ENCODE assay signal across 23 cellular contexts in genomic region chr13:76713280-76713679, GRCh38.
"Had no signal": no experiment of that assay in that cellular context is flagged by ENCODE, and none has a peak within 500 bp of the region (broad histone marks: within the 10 kb centered on the region; RNA-seq: fewer than 3 reads in every experiment).

No MANE protein-coding gene starts in this region.

- H3K27me3 ChIP-seq: colonic mucosa, esophagus squamous epithelium, gastrocnemius medialis, heart right ventricle, left lung had no signal

- H3K27ac ChIP-seq: colonic mucosa, epithelial cell of prostate, esophagus squamous epithelium, left lung, lower lobe of right lung had no signal

- H3K4me3 Mint-ChIP-seq: dendritic cell treated with granulocyte-macrophage colony-stimulating factor and Interleukin-4, amounts not matched to agents 40 ng/mL and 50 ng/mL, for 4 days; effector memory CD8-positive, alpha-beta T cell; endodermal cell had no signal

- H3K9me3 Mint-ChIP-seq: dendritic cell treated with granulocyte-macrophage colony-stimulating factor and Interleukin-4, amounts not matched to agents 40 ng/mL and 50 ng/mL, for 4 days; effector memory CD8-positive, alpha-beta T cell; endodermal cell had no signal

- H3K4me1 ChIP-seq: colonic mucosa had no signal

- DNase-seq: colonic mucosa; cortex of kidney; effector CD8-positive, alpha-beta T cell; effector memory CD8-positive, alpha-beta T cell; endodermal cell; erythroblast; esophagus squamous epithelium; foreskin fibroblast; foreskin melanocyte; gastrocnemius medialis; glutamatergic neuron; head of caudate nucleus; heart right ventricle; hippocampal formation; left cardiac atrium; left lung; left ventricle myocardium superior; lower lobe of right lung; mesendoderm; midbrain had no signal

- H3K27ac Mint-ChIP-seq: effector memory CD8-positive, alpha-beta T cell; endodermal cell had no signal

- H3K36me3 ChIP-seq: colonic mucosa, esophagus squamous epithelium, gastrocnemius medialis, heart right ventricle, left lung, lower lobe of right lung had no signal

- ATAC-seq: effector memory CD8-positive, alpha-beta T cell; esophagus mucosa; gastrocnemius medialis; heart right ventricle; left cardiac atrium; left lung; left ventricle myocardium superior; lower lobe of right lung had no signal

- H3K4me3 ChIP-seq: colonic mucosa, esophagus squamous epithelium, gastrocnemius medialis, heart right ventricle, left lung, lower lobe of right lung had no signal

- H3K9me3 ChIP-seq: colonic mucosa, esophagus squamous epithelium, gastrocnemius medialis, heart right ventricle, left lung, lower lobe of right lung had no signal
